26 cellular contexts compared by ENCODE assay signal in the genomic region with DNA sequence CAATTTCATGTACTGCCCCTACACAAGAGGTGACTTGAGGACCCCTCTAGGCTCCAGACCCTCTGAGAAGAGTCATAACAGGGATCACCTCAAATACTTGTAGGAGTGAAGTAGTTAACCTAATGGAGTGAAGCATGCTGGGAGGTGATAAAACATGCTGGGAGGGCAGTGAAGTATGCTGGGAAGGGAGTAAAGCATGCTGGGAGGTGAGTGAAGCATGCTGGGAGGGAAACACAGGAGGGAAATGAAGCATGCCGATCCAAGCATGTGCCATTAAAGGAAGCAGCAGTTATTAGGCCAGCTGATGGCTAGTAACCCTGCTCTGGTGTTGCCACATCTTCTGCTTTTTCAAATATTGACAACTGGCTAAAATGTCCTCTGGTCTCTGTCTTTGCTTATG.
A peak's percentile ranks its signal among the peaks of the same experiment; 100 is the strongest.
DNase-seq lines count a peak whose midpoint lies in the region; ATAC-seq, FAIRE-seq and TF ChIP-seq lines count a peak whose summit lies in the region.
"Had no signal": no experiment of that assay in that cellular context is flagged by ENCODE, and none has a peak within 500 bp of the region (broad histone marks: within the 10 kb centered on the region; RNA-seq: fewer than 3 reads in every experiment).

No MANE protein-coding gene starts in this region.

- 0 out of 2 replicates have a peak overlapping the region, but pooled peaks have one; percentile 2 for H2BK15ac ChIP-seq in H1 (ENCODE audit: low read length)

- H2AK5ac ChIP-seq in H1 (ENCODE audit: low read depth, low read length), result no peak overlapping the region

- H3K23me2 ChIP-seq in H1 (ENCODE audit: low read depth, low read length), result no peaks in the 10 kb centered on the region

- no peak overlapping the region for H2BK5ac ChIP-seq in H1 (ENCODE audit: low read depth, low read length)

- POLR2A ChIA-PET in HEK293T (lab: Yijun Ruan, JAX), result no interaction called here
- POLR2A ChIA-PET in H1 (lab: Charles Lee; ENCODE audit: partially characterized antibody), result no interaction called here

- no peak overlapping the region for H3K4me2 ChIP-seq in H1 (ENCODE audit: insufficient read depth in 1 of 2, low read depth in 2 of 2, low read length in 2 of 2)
- H3K4me2 ChIP-seq: A549; BLaER1 treated with 17β-estradiol and CSF1 and Interleukin-3, amounts not matched to agents 10 nM and 100 nM had no signal

- no peaks in the 10 kb centered on the region for H3K36me3 ChIP-seq in H1 (ENCODE audit: control insufficient read depth in 2 of 4, insufficient read depth in 4 of 4, low read length in 3 of 4)
- H3K36me3 ChIP-seq in prostate gland, result no peaks in the 10 kb centered on the region
- H3K36me3 ChIP-seq in effector memory CD4-positive, alpha-beta T cell (ENCODE audit: control insufficient read depth, insufficient read depth, low read length), result no peaks in the 10 kb centered on the region
- no peaks in the 10 kb centered on the region for H3K36me3 ChIP-seq in lower lobe of right lung
- H3K36me3 ChIP-seq: BE2C; BLaER1 treated with 17β-estradiol and CSF1 and Interleukin-3, amounts not matched to agents 10 nM and 100 nM had no signal

- H2BK12ac ChIP-seq in H1 (ENCODE audit: low read depth, low read length), result no peak overlapping the region

- no peak overlapping the region for H2BK20ac ChIP-seq in H1 (ENCODE audit: low read length)

- H3K4me3 ChIP-seq in NB4 (ENCODE audit: low read depth, low read length), result no peak overlapping the region
- no peak overlapping the region for H3K4me3 ChIP-seq in H1 (ENCODE audit: extremely low read depth in 1 of 4, insufficient read depth in 2 of 4, low read depth in 3 of 4, low read length in 4 of 4)
- no peak overlapping the region for H3K4me3 ChIP-seq in prostate gland
- H3K4me3 ChIP-seq in effector memory CD4-positive, alpha-beta T cell (ENCODE audit: insufficient read depth, low read depth, low read length, poor library complexity, severe bottlenecking), result no peak overlapping the region
- H3K4me3 ChIP-seq in lower lobe of right lung, result no peak overlapping the region
- H3K4me3 ChIP-seq: A549; BLaER1 treated with 17β-estradiol and CSF1 and Interleukin-3, amounts not matched to agents 10 nM and 100 nM; GM12878 had no signal

- no peak overlapping the region for H3K18ac ChIP-seq in H1 (ENCODE audit: extremely low read depth, low read length)

- H3K9ac ChIP-seq in H1 (replicated peaks in 1 of 4; ENCODE audit: extremely low read depth in 1 of 4, low read depth in 3 of 4, low read length in 3 of 4), result no peak overlapping the region
- H3K9ac ChIP-seq: BLaER1 treated with 17β-estradiol and CSF1 and Interleukin-3, amounts not matched to agents 10 nM and 100 nM had no signal

- DNase-seq in DMS53 treated with DMSO at 0.1 percent for 48 hours (lab: John Stamatoyannopoulos, UW; ENCODE audit: unreplicated experiment), result peak; percentile 31
- no peak for DNase-seq in HEK293T (ENCODE audit: extremely low spot score)
- DNase-seq in NB4 (ENCODE audit: low read depth), result peak; percentile 3
- DNase-seq in H1 (ENCODE audit: low read depth in 1 of 2, low spot score in 2 of 2), result no peak
- DNase-seq in prostate gland (ENCODE audit: low spot score), result no peak
- no peak for DNase-seq in effector memory CD4-positive, alpha-beta T cell
- no peak for DNase-seq in lower lobe of right lung
- DNase-seq: 8988T; ACHN; AML-193; BE2C; Calu3; CD4-positive, alpha-beta T cell; COR-L47; DMS79; EL; GDM1; GOT3; H7; HFFc6 had no signal

- H4K8ac ChIP-seq in H1 (ENCODE audit: extremely low read depth, insufficient read depth, low read length), result no peak overlapping the region

- H3K27me3 ChIP-seq in H1 (replicated peaks in 1 of 4; ENCODE audit: control insufficient read depth in 3 of 4, extremely low read depth in 1 of 4, insufficient read depth in 3 of 4, low read length in 3 of 4) (no peaks in the 10 kb centered on the region), prostate gland (replicated peaks; ENCODE audit: insufficient read depth) (no peaks in the 10 kb centered on the region), lower lobe of right lung (ENCODE audit: low read depth) (no peaks in the 10 kb centered on the region)
- no peaks in the 10 kb centered on the region for H3K27me3 ChIP-seq in effector memory CD4-positive, alpha-beta T cell (replicated peaks; ENCODE audit: control insufficient read depth, insufficient read depth, low read length, poor library complexity, severe bottlenecking)
- H3K27me3 ChIP-seq: BE2C; BLaER1 treated with 17β-estradiol and CSF1 and Interleukin-3, amounts not matched to agents 10 nM and 100 nM had no signal

- TF ChIP-seq POLR2A in NB4 (IDR thresholded peaks at IDR 0.05; ENCODE audit: extremely low read depth, insufficient read length) (no peak), H1 (IDR thresholded peaks at IDR 0.05; ENCODE audit: control extremely low read depth in 1 of 2, low read depth in 2 of 2, low read length in 2 of 2) (no peak), prostate gland (IDR thresholded peaks at IDR 0.05) (no peak)

- TF ChIP-seq EP300 in H1 (IDR thresholded peaks at IDR 0.05; ENCODE audit: borderline replicate concordance in 1 of 2, low read depth in 2 of 2, low read length in 2 of 2), result no peak

- no peak for FAIRE-seq in H1 (lab: Jason Lieb, UNC)
- FAIRE-seq: A549, GM12878, GM18507 had no signal

- ATAC-seq in lower lobe of right lung, result no peak
- no peak for ATAC-seq in GM21528 (IDR thresholded peaks at IDR 0.05; ENCODE audit: low FRiP score, unreplicated experiment)
- ATAC-seq: A549, GM12878, HCT116 had no signal

- H2BK120ac ChIP-seq in H1 (replicated peaks; ENCODE audit: low read depth, low read length), result no peak overlapping the region

- H4K91ac ChIP-seq in H1 (replicated peaks; ENCODE audit: insufficient read length, low read length), result no peak overlapping the region

- no peak for TF ChIP-seq CTCF in NB4 (IDR thresholded peaks at IDR 0.05; ENCODE audit: low read depth, low read length)
- no peak for TF ChIP-seq CTCF in H1 (IDR thresholded peaks at IDR 0.05; ENCODE audit: control extremely low read depth in 1 of 3, insufficient read depth in 1 of 3, low read depth in 1 of 3, low read length in 3 of 3)
- TF ChIP-seq CTCF in prostate gland (IDR thresholded peaks at IDR 0.05), result no peak
- no peak for TF ChIP-seq CTCF in lower lobe of right lung (IDR thresholded peaks at IDR 0.05)

- H3K79me1 ChIP-seq in H1 (ENCODE audit: low read depth, low read length), result no peaks in the 10 kb centered on the region

- 93% methylated on average over 1 of the region's 1 CpG; no CpG with 5 or more reads in 1 of the 2 experiments for WGBS in H1 (ENCODE audit: extremely low coverage in 1 of 2, insufficient coverage in 1 of 2, insufficient read length in 1 of 2, insufficient replicate concordance in 2 of 2, low coverage in 1 of 2, low lambda C conversion rate in 2 of 2, missing lambda C conversion rate in 1 of 2), 2 experiments
- 92% methylated on average over 1 of the region's 1 CpG for WGBS in prostate gland

- H4K20me1 ChIP-seq in H1 (replicated peaks in 1 of 2; ENCODE audit: control insufficient read depth in 1 of 2, insufficient read depth in 2 of 2, low read length in 2 of 2), result no peaks in the 10 kb centered on the region
- H4K20me1 ChIP-seq: BLaER1 treated with 17β-estradiol and CSF1 and Interleukin-3, amounts not matched to agents 10 nM and 100 nM had no signal

- no peaks in the 10 kb centered on the region for H3K79me2 ChIP-seq in H1 (ENCODE audit: control insufficient read depth in 1 of 2, insufficient read depth in 2 of 2, low read length in 2 of 2)

- CTCF ChIA-PET in HEK293T (lab: Yijun Ruan, JAX) (no interaction called here), H1 (lab: Charles Lee; ENCODE audit: partially characterized antibody) (interaction anchor here (1.2 kb wide), 1 partner anchor 28 kb away, joined by 4 read pairs; no protein-coding TSS in a partner anchor)

- H3K27ac ChIP-seq in H1 (ENCODE audit: low read depth, low read length) (no peak overlapping the region), prostate gland (no peak overlapping the region), lower lobe of right lung (no peak overlapping the region)
- H3K27ac ChIP-seq in effector memory CD4-positive, alpha-beta T cell (ENCODE audit: insufficient read depth, low read length, poor library complexity, severe bottlenecking), result no peak overlapping the region
- H3K27ac ChIP-seq: A549; BLaER1 treated with 17β-estradiol and CSF1 and Interleukin-3, amounts not matched to agents 10 nM and 100 nM had no signal

- no peak overlapping the region for H2AFZ ChIP-seq in H1 (ENCODE audit: low read length)

- TF ChIP-seq RAD21 in H1 (IDR thresholded peaks at IDR 0.05 in 1 of 2, conservative IDR thresholded peaks at IDR 0.05 in 1 of 2; ENCODE audit: low read depth in 2 of 2, low read length in 2 of 2), result no peak

- H3K4ac ChIP-seq in H1 (replicated peaks; ENCODE audit: insufficient read length, low read depth, low read length), result no peak overlapping the region

- intact Hi-C loops in prostate gland (cut with DNase I) (no loop called here), lower lobe of right lung (cut with DNase I) (no loop called here)

- no peak overlapping the region for H3K23ac ChIP-seq in H1 (ENCODE audit: insufficient read length)

- H3K14ac ChIP-seq in H1 (ENCODE audit: insufficient read length), result no peak overlapping the region

- H4K5ac ChIP-seq in H1 (ENCODE audit: insufficient read length, low read depth, low read length), result no peak overlapping the region

- no peak overlapping the region for H3K56ac ChIP-seq in H1 (replicated peaks; ENCODE audit: insufficient read length, low read depth, low read length)

- H3K4me1 ChIP-seq in H1 (replicated peaks in 1 of 4; ENCODE audit: control insufficient read depth in 3 of 4, insufficient read depth in 4 of 4, low read length in 3 of 4) (no peaks in the 10 kb centered on the region), prostate gland (replicated peaks) (no peaks in the 10 kb centered on the region), lower lobe of right lung (no peaks in the 10 kb centered on the region)
- no peaks in the 10 kb centered on the region for H3K4me1 ChIP-seq in effector memory CD4-positive, alpha-beta T cell (ENCODE audit: control insufficient read depth, insufficient read depth, low read length, poor library complexity, severe bottlenecking)
- H3K4me1 ChIP-seq: A549, BE2C had no signal

- H3K9me3 ChIP-seq in H1 (ENCODE audit: insufficient read depth in 2 of 2, low read depth in 1 of 2, low read length in 1 of 2), result no peaks in the 10 kb centered on the region
- no peaks in the 10 kb centered on the region for H3K9me3 ChIP-seq in prostate gland
- H3K9me3 ChIP-seq in effector memory CD4-positive, alpha-beta T cell (ENCODE audit: control insufficient read depth, low read length), result no peaks in the 10 kb centered on the region
- no peaks in the 10 kb centered on the region for H3K9me3 ChIP-seq in lower lobe of right lung
- H3K9me3 ChIP-seq: A549, BE2C had no signal

TF ChIP-seq in HEK293T, 16 proteins besides CTCF, POLR2A, EP300 and RAD21 (continues in another document):
- TF ChIP-seq ZNF384 (IDR thresholded peaks at IDR 0.05) (no peak), LEF1 (IDR thresholded peaks at IDR 0.05; ENCODE audit: borderline replicate concordance) (no peak), L3MBTL2 (conservative IDR thresholded peaks at IDR 0.05) (peak; percentile 54)

Comparison
In these comparisons a context has a peak if more than half of its experiments do, and no peak if none do; other contexts are left out.
1. DNase-seq: peak in DMS53 treated with DMSO at 0.1 percent for 48 hours (single experiment) and NB4 (single experiment); none in HEK293T (single experiment), H1 (0 of 2), prostate gland (single experiment), effector memory CD4-positive, alpha-beta T cell (0 of 3) and lower lobe of right lung (single experiment).